In the genomic region with DNA sequence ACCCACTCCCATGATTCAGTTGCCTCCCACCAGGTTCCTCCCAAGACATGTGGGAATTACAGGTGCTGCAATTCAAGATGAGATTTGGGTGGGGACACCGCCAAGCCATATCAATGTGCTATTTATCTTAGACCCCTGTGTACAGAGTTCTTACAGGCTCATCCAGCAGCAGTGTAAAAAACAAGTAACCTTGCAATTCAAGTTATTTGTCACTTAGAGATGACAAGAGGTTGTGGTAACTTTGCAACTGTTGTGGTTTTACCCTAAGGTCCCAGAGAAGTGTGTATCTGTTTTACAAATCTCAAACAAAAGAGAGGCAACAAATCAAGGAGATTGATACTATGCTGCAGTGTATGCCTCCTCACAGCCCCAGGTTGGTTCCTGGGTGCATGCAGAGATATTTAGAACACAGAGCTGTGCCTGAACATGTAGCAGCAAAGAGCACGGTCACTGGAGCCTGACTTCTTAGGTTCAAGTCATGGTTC, we compare ENCODE assay signal across 16 cellular contexts. TPM values are rescaled to one million over a fixed set of nuclear protein-coding genes. Genes with fewer than 3 reads are reported as not detected.
DNase-seq lines count a peak whose midpoint lies in the region; ATAC-seq and TF ChIP-seq lines count a peak whose summit lies in the region.
"Had no signal": no experiment of that assay in that cellular context is flagged by ENCODE, and none has a peak within 500 bp of the region (broad histone marks: within the 10 kb centered on the region; RNA-seq: fewer than 3 reads in every experiment).

No MANE protein-coding gene starts in this region.

- DNase-seq in activated CD4-positive, alpha-beta T cell treated with anti-CD3 and anti-CD28 coated beads, Interleukin-2, amount 10 ng/mL, durations not matched to agents 7 days and 5 days: peak; percentile 71
- DNase-seq in activated CD4-positive, alpha-beta T cell treated with anti-CD3 and anti-CD28 coated beads, Interleukin-2, amount 50 U/mL, for 4 hours: no peak
- peak; percentile 30 to 31 for DNase-seq in activated T-cell treated with anti-CD3 and anti-CD28 coated beads, Interleukin-2, amount 50 U/mL, for 48 hours
- no peak for DNase-seq in mucosa of descending colon
- DNase-seq in mucosa of gallbladder (ENCODE audit: low spot score): no peak
- no peak for DNase-seq in GM10248 (ENCODE audit: extremely low spot score)
- DNase-seq: activated CD8-positive, alpha-beta memory T cell treated with anti-CD3 and anti-CD28 coated beads, Interleukin-2, amount 50 U/mL, for 48 hours; KBM-7; NCI-H1105 treated with DMSO at 0.1 percent for 48 hours; RPMI8226 had no signal

- H3K36me3 ChIP-seq in mucosa of descending colon (ENCODE audit: low read depth): no peaks in the 10 kb centered on the region

- H3K36me3 Mint-ChIP-seq in activated CD4-positive, alpha-beta T cell treated with anti-CD3 and anti-CD28 coated beads, Interleukin-2, amount 10 ng/mL, durations not matched to agents 7 days and 5 days (ENCODE audit: low read depth): peaks cover 58% of the 10 kb centered on the region

- POLR2A ChIA-PET in activated CD4-positive, alpha-beta T cell treated with anti-CD3 and anti-CD28 coated beads, Interleukin-2, amount 10 ng/mL, durations not matched to agents 7 days and 5 days (lab: Charles Lee): interaction anchor here (0.7 to 1.5 kb wide), 3 partner anchors 11 to 51 kb away, joined by 4 read pairs; a partner anchor contains a TSS
- POLR2A ChIA-PET in GM10248 (lab: Yijun Ruan, JAX): no interaction called here

- CTCF ChIA-PET in activated CD4-positive, alpha-beta T cell treated with anti-CD3 and anti-CD28 coated beads, Interleukin-2, amount 10 ng/mL, durations not matched to agents 7 days and 5 days (lab: Charles Lee): interaction anchor here (0.6 kb wide), 1 partner anchor 1143 kb away, joined by 3 read pairs; no protein-coding TSS in a partner anchor
- CTCF ChIA-PET in GM10248 (lab: Yijun Ruan, JAX): no interaction called here

- H3K4me3 Mint-ChIP-seq in activated CD4-positive, alpha-beta T cell treated with anti-CD3 and anti-CD28 coated beads, Interleukin-2, amount 10 ng/mL, durations not matched to agents 7 days and 5 days: peak overlapping the region; percentile 40
- H3K4me3 Mint-ChIP-seq: neural crest cell had no signal

- H3K4me1 ChIP-seq in mucosa of descending colon (ENCODE audit: low read depth): no peaks in the 10 kb centered on the region
- H3K4me1 ChIP-seq: A549 had no signal

- H3K27me3 Mint-ChIP-seq in activated CD4-positive, alpha-beta T cell treated with anti-CD3 and anti-CD28 coated beads, Interleukin-2, amount 10 ng/mL, durations not matched to agents 7 days and 5 days: no peaks in the 10 kb centered on the region

- no peak for TF ChIP-seq CTCF in mucosa of descending colon (IDR thresholded peaks at IDR 0.05)
- no peak for TF ChIP-seq CTCF in GM10248 (IDR thresholded peaks at IDR 0.05; ENCODE audit: control extremely low read depth, extremely low read depth, low read depth, missing control alignments)

- H3K9me3 Mint-ChIP-seq in activated CD4-positive, alpha-beta T cell treated with anti-CD3 and anti-CD28 coated beads, Interleukin-2, amount 10 ng/mL, durations not matched to agents 7 days and 5 days: peaks cover 37% of the 10 kb centered on the region
- H3K9me3 Mint-ChIP-seq: neural crest cell had no signal

- ATAC-seq in GM18858 (IDR thresholded peaks at IDR 0.05; ENCODE audit: unreplicated experiment): peak; percentile 58
- peak; percentile 53 for ATAC-seq in mucosa of descending colon
- no peak for ATAC-seq in GM18909 (IDR thresholded peaks at IDR 0.05; ENCODE audit: poor library complexity, unreplicated experiment)
- ATAC-seq: A549 had no signal

- intact Hi-C loops in mucosa of descending colon (cut with DNase I, micrococcal nuclease): no loop called here

- peaks cover 73% of the 10 kb centered on the region for H3K4me1 Mint-ChIP-seq in activated CD4-positive, alpha-beta T cell treated with anti-CD3 and anti-CD28 coated beads, Interleukin-2, amount 10 ng/mL, durations not matched to agents 7 days and 5 days
- H3K4me1 Mint-ChIP-seq: neural crest cell had no signal

- H3K4me3 ChIP-seq in mucosa of descending colon: no peak overlapping the region
- H3K4me3 ChIP-seq: A549, coronary artery, lung had no signal

- peak overlapping the region; percentile 97 for H3K27ac Mint-ChIP-seq in activated CD4-positive, alpha-beta T cell treated with anti-CD3 and anti-CD28 coated beads, Interleukin-2, amount 10 ng/mL, durations not matched to agents 7 days and 5 days

- no peaks in the 10 kb centered on the region for H3K9me3 ChIP-seq in mucosa of descending colon
- H3K9me3 ChIP-seq: A549 had no signal

RNA-seq across cellular contexts. Expression of a gene that starts 11.5 kb away (rescaled TPM):
- total RNA-seq in activated CD4-positive, alpha-beta T cell treated with anti-CD3 and anti-CD28 coated beads, Interleukin-2, amount 10 ng/mL, durations not matched to agents 7 days and 5 days: 10 to 100 TPM; 42.3 to 43.3 TPM
- total RNA-seq in mucosa of descending colon (1 to 10 TPM; 3.8 to 6.0 (median 5.4) TPM), mucosa of gallbladder (3.6 TPM)

Comparison
In these comparisons a context has a peak if more than half of its experiments do, and no peak if none do; other contexts are left out.
1. DNase-seq: peak in activated CD4-positive, alpha-beta T cell treated with anti-CD3 and anti-CD28 coated beads, Interleukin-2, amount 10 ng/mL, durations not matched to agents 7 days and 5 days (single experiment) and activated T-cell treated with anti-CD3 and anti-CD28 coated beads, Interleukin-2, amount 50 U/mL, for 48 hours (2 of 2); none in activated CD4-positive, alpha-beta T cell treated with anti-CD3 and anti-CD28 coated beads, Interleukin-2, amount 50 U/mL, for 4 hours (0 of 2), mucosa of descending colon (0 of 3), mucosa of gallbladder (single experiment) and GM10248 (single experiment).